ENCODE assay signal across 1 cellular context in the genomic region with DNA sequence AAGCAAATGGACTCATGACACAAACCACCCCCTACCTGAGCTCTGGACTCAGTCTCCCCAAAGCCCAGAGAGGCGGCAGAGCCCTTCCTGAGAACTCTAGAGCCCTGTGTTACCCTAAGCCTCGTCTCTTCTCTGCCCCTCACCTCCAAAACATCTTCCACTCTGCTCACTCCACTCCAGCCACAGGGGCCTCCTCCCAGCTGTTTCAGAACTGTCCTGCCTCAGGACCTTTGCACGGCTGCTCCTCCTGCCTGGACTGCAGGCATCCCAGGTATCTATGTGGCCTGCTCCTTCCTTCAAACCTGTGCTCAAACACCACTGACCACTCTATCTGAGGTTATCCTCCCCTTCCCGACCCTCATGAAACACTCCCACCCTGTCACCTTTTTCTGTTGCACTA.
TF ChIP-seq lines count a peak whose summit lies in the region.

No MANE protein-coding gene starts in this region.

TF ChIP-seq in WTC11, 78 proteins besides CTCF, POLR2A, EP300 and RAD21 (continued from another document):
- TF ChIP-seq, protein P1, sequence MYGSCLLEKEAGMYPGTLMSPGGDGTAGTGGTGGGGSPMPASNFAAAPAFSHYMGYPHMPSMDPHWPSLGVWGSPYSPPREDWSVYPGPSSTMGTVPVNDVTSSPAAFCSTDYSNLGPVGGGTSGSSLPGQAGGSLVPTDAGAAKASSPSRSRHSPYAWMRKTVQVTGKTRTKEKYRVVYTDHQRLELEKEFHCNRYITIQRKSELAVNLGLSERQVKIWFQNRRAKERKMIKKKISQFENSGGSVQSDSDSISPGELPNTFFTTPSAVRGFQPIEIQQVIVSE (CRISPR knock-in tag; IDR thresholded peaks at IDR 0.05; ENCODE audit: borderline replicate concordance), result no peak
- TF ChIP-seq, protein P2, sequence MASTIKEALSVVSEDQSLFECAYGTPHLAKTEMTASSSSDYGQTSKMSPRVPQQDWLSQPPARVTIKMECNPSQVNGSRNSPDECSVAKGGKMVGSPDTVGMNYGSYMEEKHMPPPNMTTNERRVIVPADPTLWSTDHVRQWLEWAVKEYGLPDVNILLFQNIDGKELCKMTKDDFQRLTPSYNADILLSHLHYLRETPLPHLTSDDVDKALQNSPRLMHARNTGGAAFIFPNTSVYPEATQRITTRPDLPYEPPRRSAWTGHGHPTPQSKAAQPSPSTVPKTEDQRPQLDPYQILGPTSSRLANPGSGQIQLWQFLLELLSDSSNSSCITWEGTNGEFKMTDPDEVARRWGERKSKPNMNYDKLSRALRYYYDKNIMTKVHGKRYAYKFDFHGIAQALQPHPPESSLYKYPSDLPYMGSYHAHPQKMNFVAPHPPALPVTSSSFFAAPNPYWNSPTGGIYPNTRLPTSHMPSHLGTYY (CRISPR knock-in tag; IDR thresholded peaks at IDR 0.05), result no peak
- TF ChIP-seq MYBL2 (CRISPR knock-in tag; IDR thresholded peaks at IDR 0.05) (no peak), ZNF121 (CRISPR knock-in tag; IDR thresholded peaks at IDR 0.05) (no peak), NFE2L1 (CRISPR knock-in tag; IDR thresholded peaks at IDR 0.05) (no peak), GTF2I (CRISPR knock-in tag; conservative IDR thresholded peaks at IDR 0.05) (no peak), CREM (CRISPR knock-in tag; IDR thresholded peaks at IDR 0.05) (no peak), ZNF263 (CRISPR knock-in tag; IDR thresholded peaks at IDR 0.05; ENCODE audit: low read depth) (no peak), FOXJ3 (CRISPR knock-in tag; IDR thresholded peaks at IDR 0.05; ENCODE audit: borderline replicate concordance) (no peak)
- TF ChIP-seq, protein P3, sequence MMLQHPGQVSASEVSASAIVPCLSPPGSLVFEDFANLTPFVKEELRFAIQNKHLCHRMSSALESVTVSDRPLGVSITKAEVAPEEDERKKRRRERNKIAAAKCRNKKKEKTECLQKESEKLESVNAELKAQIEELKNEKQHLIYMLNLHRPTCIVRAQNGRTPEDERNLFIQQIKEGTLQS (CRISPR knock-in tag; conservative IDR thresholded peaks at IDR 0.05), result no peak
- TF ChIP-seq, protein P4, sequence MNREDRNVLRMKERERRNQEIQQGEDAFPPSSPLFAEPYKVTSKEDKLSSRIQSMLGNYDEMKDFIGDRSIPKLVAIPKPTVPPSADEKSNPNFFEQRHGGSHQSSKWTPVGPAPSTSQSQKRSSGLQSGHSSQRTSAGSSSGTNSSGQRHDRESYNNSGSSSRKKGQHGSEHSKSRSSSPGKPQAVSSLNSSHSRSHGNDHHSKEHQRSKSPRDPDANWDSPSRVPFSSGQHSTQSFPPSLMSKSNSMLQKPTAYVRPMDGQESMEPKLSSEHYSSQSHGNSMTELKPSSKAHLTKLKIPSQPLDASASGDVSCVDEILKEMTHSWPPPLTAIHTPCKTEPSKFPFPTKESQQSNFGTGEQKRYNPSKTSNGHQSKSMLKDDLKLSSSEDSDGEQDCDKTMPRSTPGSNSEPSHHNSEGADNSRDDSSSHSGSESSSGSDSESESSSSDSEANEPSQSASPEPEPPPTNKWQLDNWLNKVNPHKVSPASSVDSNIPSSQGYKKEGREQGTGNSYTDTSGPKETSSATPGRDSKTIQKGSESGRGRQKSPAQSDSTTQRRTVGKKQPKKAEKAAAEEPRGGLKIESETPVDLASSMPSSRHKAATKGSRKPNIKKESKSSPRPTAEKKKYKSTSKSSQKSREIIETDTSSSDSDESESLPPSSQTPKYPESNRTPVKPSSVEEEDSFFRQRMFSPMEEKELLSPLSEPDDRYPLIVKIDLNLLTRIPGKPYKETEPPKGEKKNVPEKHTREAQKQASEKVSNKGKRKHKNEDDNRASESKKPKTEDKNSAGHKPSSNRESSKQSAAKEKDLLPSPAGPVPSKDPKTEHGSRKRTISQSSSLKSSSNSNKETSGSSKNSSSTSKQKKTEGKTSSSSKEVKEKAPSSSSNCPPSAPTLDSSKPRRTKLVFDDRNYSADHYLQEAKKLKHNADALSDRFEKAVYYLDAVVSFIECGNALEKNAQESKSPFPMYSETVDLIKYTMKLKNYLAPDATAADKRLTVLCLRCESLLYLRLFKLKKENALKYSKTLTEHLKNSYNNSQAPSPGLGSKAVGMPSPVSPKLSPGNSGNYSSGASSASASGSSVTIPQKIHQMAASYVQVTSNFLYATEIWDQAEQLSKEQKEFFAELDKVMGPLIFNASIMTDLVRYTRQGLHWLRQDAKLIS (CRISPR knock-in tag; IDR thresholded peaks at IDR 0.05; ENCODE audit: borderline replicate concordance), result no peak
